8 cellular contexts compared by ENCODE assay signal in genomic region chr11:47176328-47177228, GRCh38. TPM values are rescaled to one million over a fixed set of nuclear protein-coding genes. Genes with fewer than 3 reads are reported as not detected.
DNase-seq lines count a peak whose midpoint lies in the region; ATAC-seq, FAIRE-seq and TF ChIP-seq lines count a peak whose summit lies in the region.

Gene ARFGAP2 (minus strand): TSS chr11:47176879. CDS start chr11:47176853, 26 bp downstream.

- ATAC-seq in HG02970 (IDR thresholded peaks at IDR 0.05; ENCODE audit: low FRiP score, unreplicated experiment) = peak; percentile 87

- H3K27me3 Mint-ChIP-seq in T-helper 2 cell treated with Interferon-gamma antibody and Interleukin-4, amounts not matched to agents 5 μg/mL and 100 μg/mL, for 36 hours (ENCODE audit: low read depth) = peaks cover 2% of the 10 kb centered on the region

- peak within 1 kb of the TSS; percentile 99 for H3K4me3 Mint-ChIP-seq in T-helper 2 cell treated with Interferon-gamma antibody and Interleukin-4, amounts not matched to agents 5 μg/mL and 100 μg/mL, for 36 hours

- peak; percentile 13 to 66 for TF ChIP-seq POLR2A in uterus (IDR thresholded peaks at IDR 0.05)

- H3K4me1 ChIP-seq in right atrium auricular region (peaks cover 0 to 72% of the 10 kb centered on the region in 2 donors), uterus (peaks cover 3 to 26% of the 10 kb centered on the region in 2 donors)

- H3K4me1 Mint-ChIP-seq in T-helper 2 cell treated with Interferon-gamma antibody and Interleukin-4, amounts not matched to agents 5 μg/mL and 100 μg/mL, for 36 hours (ENCODE audit: low read depth) = peaks cover 21% of the 10 kb centered on the region

- intact Hi-C loops in uterus (cut with DNase I; ENCODE audit: low total_unique reads) = loop anchor here (10.0 kb wide), 1 partner anchor 88 kb away; no protein-coding TSS in a partner anchor

- H3K27me3 ChIP-seq in right atrium auricular region (no peaks in the 10 kb centered on the region), uterus (no peaks in the 10 kb centered on the region)

- H3K4me3 ChIP-seq in right atrium auricular region (peak within 1 kb of the TSS; percentile 72 to 97), uterus (peak within 1 kb of the TSS; percentile 86 to 99)

- H3K9me3 ChIP-seq in right atrium auricular region = no peaks in the 10 kb centered on the region
- H3K9me3 ChIP-seq in uterus = no peaks in the 10 kb centered on the region

- peak; percentile 95 for FAIRE-seq in GM18507 (lab: Jason Lieb, UNC)

- peak within 1 kb of the TSS; percentile 99 for H3K27ac ChIP-seq in right atrium auricular region
- H3K27ac ChIP-seq in uterus = peak within 1 kb of the TSS; percentile 98 to 99

- no peak for TF ChIP-seq CTCF in right atrium auricular region (IDR thresholded peaks at IDR 0.05)
- TF ChIP-seq CTCF in uterus (IDR thresholded peaks at IDR 0.05) = no peak

- H3K36me3 Mint-ChIP-seq in T-helper 2 cell treated with Interferon-gamma antibody and Interleukin-4, amounts not matched to agents 5 μg/mL and 100 μg/mL, for 36 hours (ENCODE audit: low read depth) = peaks cover 19% of the 10 kb centered on the region

- peak; percentile 100 for DNase-seq in GM18507 (ENCODE audit: extremely low spot score, insufficient read length, low read depth)
- peak; percentile 81 for DNase-seq in NCI-H187 treated with DMSO at 0.1 percent for 48 hours (lab: John Stamatoyannopoulos, UW)
- DNase-seq in T-helper 2 cell treated with Interferon-gamma antibody and Interleukin-4, amounts not matched to agents 5 μg/mL and 100 μg/mL, for 36 hours (ENCODE audit: low spot score) = peak; percentile 98
- peak; percentile 84 to 98 (median 95) for DNase-seq in anterior cingulate cortex (lab: John Stamatoyannopoulos, UW)
- DNase-seq in right atrium auricular region (ENCODE audit: low spot score) = peak; percentile 96
- peak; percentile 98 for DNase-seq in putamen (ENCODE audit: low spot score)
- peak; percentile 95 to 96 for DNase-seq in uterus

- H3K9me3 Mint-ChIP-seq in T-helper 2 cell treated with Interferon-gamma antibody and Interleukin-4, amounts not matched to agents 5 μg/mL and 100 μg/mL, for 36 hours = no peaks in the 10 kb centered on the region

- H3K36me3 ChIP-seq in right atrium auricular region (peaks cover 67% of the 10 kb centered on the region), uterus (no peaks in the 10 kb centered on the region)

- peak within 1 kb of the TSS; percentile 99 for H3K27ac Mint-ChIP-seq in T-helper 2 cell treated with Interferon-gamma antibody and Interleukin-4, amounts not matched to agents 5 μg/mL and 100 μg/mL, for 36 hours

RNA-seq across cellular contexts. Expression of gene ARFGAP2, which starts in this region (rescaled TPM):
- 10 to 100 TPM; 75.1 to 78.0 TPM for total RNA-seq in right atrium auricular region
- 100 to 1,000 TPM in 3 of 4 donors, 10 to 100 TPM in 1; 57.4 to 243 (median 151) TPM for total RNA-seq in uterus

Comparison
In these comparisons a context has a peak if more than half of its experiments do, and no peak if none do; other contexts are left out.
1. Peak in every context shown above with its lines: DNase-seq, ATAC-seq, H3K4me3 ChIP-seq and H3K27ac ChIP-seq.